Comparison of ENCODE assay signal across 35 cellular contexts in the genomic region with DNA sequence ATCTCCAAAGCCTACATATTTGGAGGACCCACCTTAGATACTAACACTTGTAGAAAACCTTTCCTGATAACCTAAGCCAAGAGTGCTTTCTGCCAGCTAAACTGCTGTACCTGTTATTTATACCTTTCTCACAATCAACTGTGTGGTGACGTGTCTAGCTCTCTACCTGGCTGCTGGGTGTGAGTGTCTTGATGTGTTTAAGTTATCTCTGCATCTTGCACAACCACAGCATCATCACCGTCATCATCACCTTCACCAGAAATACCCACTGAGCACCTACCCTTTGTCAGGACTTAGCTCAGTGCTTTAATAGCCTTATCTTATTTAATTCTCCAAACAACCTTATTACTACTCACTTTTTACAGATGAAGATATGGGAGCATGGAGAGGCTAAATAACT.
"Had no signal": no experiment of that assay in that cellular context is flagged by ENCODE, and none has a peak within 500 bp of the region (broad histone marks: within the 10 kb centered on the region; RNA-seq: fewer than 3 reads in every experiment).

No MANE protein-coding gene starts in this region.

- H3K36me3 ChIP-seq: adrenal gland, ascending aorta, brain microvascular endothelial cell, breast epithelium, cardiac muscle cell had no signal

- DNase-seq: activated effector memory CD4-positive, alpha-beta T cell treated with anti-CD3 and anti-CD28 coated beads, Interleukin-2, amount 50 U/mL, for 16 hours; activated effector memory CD4-positive, alpha-beta T cell treated with Interleukin-2 at 50 U/mL for 16 hours; activated gamma-delta T cell; activated gamma-delta T cell treated with Interleukin-2 at 50 U/mL for 16 hours; activated naive CD4-positive, alpha-beta T cell; activated naive CD4-positive, alpha-beta T cell treated with anti-CD3 and anti-CD28 coated beads for 36 hours; activated naive CD4-positive, alpha-beta T cell treated with anti-CD3 and anti-CD28 coated beads, Interleukin-2, amount 10 ng/mL, durations not matched to agents 7 days and 5 days; activated naive CD4-positive, alpha-beta T cell treated with anti-CD3 and anti-CD28 coated beads, Interleukin-2, amount 50 U/mL, for 16 hours; activated naive CD4-positive, alpha-beta T cell treated with Interleukin-2 at 50 U/mL for 16 hours; activated naive CD8-positive, alpha-beta T cell treated with anti-CD3 and anti-CD28 coated beads for 36 hours; activated naive CD8-positive, alpha-beta T cell treated with anti-CD3 and anti-CD28 coated beads, Interleukin-2, amount 10 ng/mL, durations not matched to agents 7 days and 5 days; activated naive CD8-positive, alpha-beta T cell treated with anti-CD3 and anti-CD28 coated beads, Interleukin-2, amount 50 U/mL, for 24 hours; activated T-cell treated with anti-CD3 and anti-CD28 coated beads for 4 hours; activated T-cell treated with anti-CD3 and anti-CD28 coated beads, Interleukin-2, amount 50 U/mL, for 1 hour; activated T-cell treated with anti-CD3 and anti-CD28 coated beads, Interleukin-2, amount 50 U/mL, for 24 hours; activated T-cell treated with anti-CD3 and anti-CD28 coated beads, Interleukin-2, amount 50 U/mL, for 4 hours; activated T-cell treated with anti-CD3 and anti-CD28 coated beads, Interleukin-2, amount 50 U/mL, for 48 hours; activated T-cell treated with anti-CD3 and anti-CD28 coated beads, Interleukin-2, amount 50 U/mL, for 72 hours; adrenal gland; amniotic stem cell; amygdala; anterior cingulate cortex; aorta; body of pancreas; brain microvascular endothelial cell; caudate nucleus; central memory CD4-positive, alpha-beta T cell; cerebellar nuclear complex had no signal

- H3K4me3 ChIP-seq: adrenal gland, ascending aorta, body of pancreas, breast epithelium, cardiac muscle cell had no signal

- FAIRE-seq: astrocyte, bronchial epithelial cell had no signal

- H3K4me1 ChIP-seq: adrenal gland, ascending aorta, body of pancreas, breast epithelium had no signal

- ATAC-seq: activated naive CD4-positive, alpha-beta T cell treated with anti-CD3 and anti-CD28 coated beads, Interleukin-2, amount 50 U/mL, for 72 hours; activated naive CD8-positive, alpha-beta T cell treated with anti-CD3 and anti-CD28 coated beads, Interleukin-2, amount 50 U/mL, for 24 hours; activated T-cell treated with anti-CD3 and anti-CD28 coated beads, Interleukin-2, amount 50 U/mL, for 4 hours; activated T-cell treated with anti-CD3 and anti-CD28 coated beads, Interleukin-2, amount 50 U/mL, for 72 hours; activated T-helper 17 cell treated with anti-CD3 and anti-CD28 coated beads, Interleukin-2, amount 50 U/mL, for 72 hours; body of pancreas had no signal

- H3K27ac ChIP-seq: adrenal gland, ascending aorta, body of pancreas, brain microvascular endothelial cell, breast epithelium, cardiac muscle cell had no signal

- H3K27me3 ChIP-seq: adrenal gland, ascending aorta, body of pancreas, brain microvascular endothelial cell, breast epithelium, cardiac muscle cell had no signal

- H3K9me3 ChIP-seq: adrenal gland, ascending aorta, body of pancreas, breast epithelium had no signal
